Comparison of ENCODE assay signal across 1 cellular context in the genomic region with DNA sequence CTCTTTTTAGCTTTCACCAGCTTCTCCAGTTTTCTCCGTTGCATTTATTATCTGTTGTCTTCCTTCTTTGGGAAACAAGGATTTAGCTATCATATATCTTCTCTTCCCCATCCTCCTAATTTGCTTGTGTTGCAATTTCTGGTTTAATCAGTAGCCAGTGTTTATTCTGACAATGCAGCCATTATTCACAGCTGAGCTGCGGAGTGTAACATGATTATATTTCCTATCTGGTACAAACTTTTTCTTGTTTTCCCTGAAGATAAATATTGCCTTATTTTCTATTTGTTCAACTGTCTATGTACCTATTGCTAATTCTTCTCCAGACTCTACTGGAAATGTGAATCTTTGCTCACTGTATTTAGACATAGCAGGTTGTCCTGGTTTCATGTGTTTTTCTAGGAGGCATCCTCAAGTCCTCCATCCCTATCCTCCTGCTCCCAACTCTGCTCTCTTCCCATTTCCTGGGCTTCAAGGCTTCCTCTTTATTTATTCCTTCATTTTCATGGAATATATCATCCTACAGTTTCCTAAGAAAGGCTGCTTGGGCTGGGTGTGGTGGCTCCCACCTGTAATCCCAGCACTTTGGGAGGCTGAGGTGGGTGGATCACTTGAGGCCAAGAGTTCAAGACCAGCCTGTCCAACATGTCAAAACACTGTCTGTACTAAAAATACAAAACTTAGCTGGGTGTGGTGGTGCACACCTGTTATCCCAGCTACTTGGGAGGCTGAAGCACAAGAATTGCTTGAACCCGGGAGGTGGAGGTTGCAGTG.
TF ChIP-seq lines count a peak whose summit lies in the region.

No MANE protein-coding gene starts in this region.

TF ChIP-seq in HepG2, 621 proteins besides CTCF, POLR2A, EP300 and RAD21 (continued from another document and continues in another):
- TF ChIP-seq, protein P1, sequence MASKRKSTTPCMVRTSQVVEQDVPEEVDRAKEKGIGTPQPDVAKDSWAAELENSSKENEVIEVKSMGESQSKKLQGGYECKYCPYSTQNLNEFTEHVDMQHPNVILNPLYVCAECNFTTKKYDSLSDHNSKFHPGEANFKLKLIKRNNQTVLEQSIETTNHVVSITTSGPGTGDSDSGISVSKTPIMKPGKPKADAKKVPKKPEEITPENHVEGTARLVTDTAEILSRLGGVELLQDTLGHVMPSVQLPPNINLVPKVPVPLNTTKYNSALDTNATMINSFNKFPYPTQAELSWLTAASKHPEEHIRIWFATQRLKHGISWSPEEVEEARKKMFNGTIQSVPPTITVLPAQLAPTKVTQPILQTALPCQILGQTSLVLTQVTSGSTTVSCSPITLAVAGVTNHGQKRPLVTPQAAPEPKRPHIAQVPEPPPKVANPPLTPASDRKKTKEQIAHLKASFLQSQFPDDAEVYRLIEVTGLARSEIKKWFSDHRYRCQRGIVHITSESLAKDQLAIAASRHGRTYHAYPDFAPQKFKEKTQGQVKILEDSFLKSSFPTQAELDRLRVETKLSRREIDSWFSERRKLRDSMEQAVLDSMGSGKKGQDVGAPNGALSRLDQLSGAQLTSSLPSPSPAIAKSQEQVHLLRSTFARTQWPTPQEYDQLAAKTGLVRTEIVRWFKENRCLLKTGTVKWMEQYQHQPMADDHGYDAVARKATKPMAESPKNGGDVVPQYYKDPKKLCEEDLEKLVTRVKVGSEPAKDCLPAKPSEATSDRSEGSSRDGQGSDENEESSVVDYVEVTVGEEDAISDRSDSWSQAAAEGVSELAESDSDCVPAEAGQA (IDR thresholded peaks at IDR 0.05; ENCODE audit: low read depth) = no peak
- TF ChIP-seq, protein P1 (CRISPR knock-in tag; IDR thresholded peaks at IDR 0.05; ENCODE audit: borderline replicate concordance) = no peak; the same call in 1 of the 2 replicates
- no peak for TF ChIP-seq EZH2 (conservative IDR thresholded peaks at IDR 0.05; ENCODE audit: low read depth, low read length)
- TF ChIP-seq, protein P2, sequence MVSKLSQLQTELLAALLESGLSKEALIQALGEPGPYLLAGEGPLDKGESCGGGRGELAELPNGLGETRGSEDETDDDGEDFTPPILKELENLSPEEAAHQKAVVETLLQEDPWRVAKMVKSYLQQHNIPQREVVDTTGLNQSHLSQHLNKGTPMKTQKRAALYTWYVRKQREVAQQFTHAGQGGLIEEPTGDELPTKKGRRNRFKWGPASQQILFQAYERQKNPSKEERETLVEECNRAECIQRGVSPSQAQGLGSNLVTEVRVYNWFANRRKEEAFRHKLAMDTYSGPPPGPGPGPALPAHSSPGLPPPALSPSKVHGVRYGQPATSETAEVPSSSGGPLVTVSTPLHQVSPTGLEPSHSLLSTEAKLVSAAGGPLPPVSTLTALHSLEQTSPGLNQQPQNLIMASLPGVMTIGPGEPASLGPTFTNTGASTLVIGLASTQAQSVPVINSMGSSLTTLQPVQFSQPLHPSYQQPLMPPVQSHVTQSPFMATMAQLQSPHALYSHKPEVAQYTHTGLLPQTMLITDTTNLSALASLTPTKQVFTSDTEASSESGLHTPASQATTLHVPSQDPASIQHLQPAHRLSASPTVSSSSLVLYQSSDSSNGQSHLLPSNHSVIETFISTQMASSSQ (IDR thresholded peaks at IDR 0.05; ENCODE audit: low read depth) = peak; percentile 100
- TF ChIP-seq, protein P2 (CRISPR knock-in tag; IDR thresholded peaks at IDR 0.05; ENCODE audit: borderline replicate concordance) = peak; percentile 100
- TF ChIP-seq ZNF614 (CRISPR knock-in tag; IDR thresholded peaks at IDR 0.05; ENCODE audit: borderline replicate concordance) = peak; percentile 26; the same call in 1 of the 2 replicates
- peak; percentile 56; the same call in 1 of the 2 replicates for TF ChIP-seq ZNF772 (CRISPR knock-in tag; IDR thresholded peaks at IDR 0.05)
- no peak for TF ChIP-seq HNRNPL (IDR thresholded peaks at IDR 0.05; ENCODE audit: low read depth, low read length)
- TF ChIP-seq TBX3 (IDR thresholded peaks at IDR 0.05; ENCODE audit: borderline replicate concordance) = peak; percentile 86
- no peak for TF ChIP-seq BRD4 (CRISPR knock-in tag; IDR thresholded peaks at IDR 0.05)
- TF ChIP-seq ZNF17 (CRISPR knock-in tag; IDR thresholded peaks at IDR 0.05) = no peak
- TF ChIP-seq, protein P3, sequence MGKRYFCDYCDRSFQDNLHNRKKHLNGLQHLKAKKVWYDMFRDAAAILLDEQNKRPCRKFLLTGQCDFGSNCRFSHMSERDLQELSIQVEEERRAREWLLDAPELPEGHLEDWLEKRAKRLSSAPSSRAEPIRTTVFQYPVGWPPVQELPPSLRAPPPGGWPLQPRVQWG (CRISPR knock-in tag; IDR thresholded peaks at IDR 0.05; ENCODE audit: borderline replicate concordance, low read depth) = no peak
- no peak for TF ChIP-seq ZNF282 (IDR thresholded peaks at IDR 0.05; ENCODE audit: partially characterized antibody)
- no peak for TF ChIP-seq SIN3B (IDR thresholded peaks at IDR 0.05; ENCODE audit: low read length)
- TF ChIP-seq, protein P4, sequence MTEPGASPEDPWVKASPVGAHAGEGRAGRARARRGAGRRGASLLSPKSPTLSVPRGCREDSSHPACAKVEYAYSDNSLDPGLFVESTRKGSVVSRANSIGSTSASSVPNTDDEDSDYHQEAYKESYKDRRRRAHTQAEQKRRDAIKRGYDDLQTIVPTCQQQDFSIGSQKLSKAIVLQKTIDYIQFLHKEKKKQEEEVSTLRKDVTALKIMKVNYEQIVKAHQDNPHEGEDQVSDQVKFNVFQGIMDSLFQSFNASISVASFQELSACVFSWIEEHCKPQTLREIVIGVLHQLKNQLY (CRISPR knock-in tag; IDR thresholded peaks at IDR 0.05) = peak; percentile 42; the same call in 1 of the 2 replicates
- no peak for TF ChIP-seq ZNF496 (CRISPR knock-in tag; IDR thresholded peaks at IDR 0.05; ENCODE audit: insufficient replicate concordance)
- TF ChIP-seq FOSL1 (CRISPR knock-in tag; IDR thresholded peaks at IDR 0.05; ENCODE audit: borderline replicate concordance) = no peak
- TF ChIP-seq ZMAT3 (CRISPR knock-in tag; conservative IDR thresholded peaks at IDR 0.05) = no peak
- TF ChIP-seq PHB2 (IDR thresholded peaks at IDR 0.05; ENCODE audit: partially characterized antibody) = no peak
- TF ChIP-seq, protein P5, sequence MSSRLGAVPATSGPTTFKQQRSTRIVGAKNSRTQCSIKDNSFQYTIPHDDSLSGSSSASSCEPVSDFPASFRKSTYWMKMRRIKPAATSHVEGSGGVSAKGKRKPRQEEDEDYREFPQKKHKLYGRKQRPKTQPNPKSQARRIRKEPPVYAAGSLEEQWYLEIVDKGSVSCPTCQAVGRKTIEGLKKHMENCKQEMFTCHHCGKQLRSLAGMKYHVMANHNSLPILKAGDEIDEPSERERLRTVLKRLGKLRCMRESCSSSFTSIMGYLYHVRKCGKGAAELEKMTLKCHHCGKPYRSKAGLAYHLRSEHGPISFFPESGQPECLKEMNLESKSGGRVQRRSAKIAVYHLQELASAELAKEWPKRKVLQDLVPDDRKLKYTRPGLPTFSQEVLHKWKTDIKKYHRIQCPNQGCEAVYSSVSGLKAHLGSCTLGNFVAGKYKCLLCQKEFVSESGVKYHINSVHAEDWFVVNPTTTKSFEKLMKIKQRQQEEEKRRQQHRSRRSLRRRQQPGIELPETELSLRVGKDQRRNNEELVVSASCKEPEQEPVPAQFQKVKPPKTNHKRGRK (CRISPR knock-in tag; IDR thresholded peaks at IDR 0.05) = no peak
- no peak for TF ChIP-seq ZNF766 (CRISPR knock-in tag; IDR thresholded peaks at IDR 0.05; ENCODE audit: borderline replicate concordance)
- TF ChIP-seq RAD51 (IDR thresholded peaks at IDR 0.05; ENCODE audit: borderline replicate concordance) = no peak
- TF ChIP-seq TP53 (CRISPR knock-in tag; conservative IDR thresholded peaks at IDR 0.05) = no peak
- TF ChIP-seq BORCS8-MEF2B (CRISPR knock-in tag; IDR thresholded peaks at IDR 0.05) = no peak
- TF ChIP-seq, protein P6, sequence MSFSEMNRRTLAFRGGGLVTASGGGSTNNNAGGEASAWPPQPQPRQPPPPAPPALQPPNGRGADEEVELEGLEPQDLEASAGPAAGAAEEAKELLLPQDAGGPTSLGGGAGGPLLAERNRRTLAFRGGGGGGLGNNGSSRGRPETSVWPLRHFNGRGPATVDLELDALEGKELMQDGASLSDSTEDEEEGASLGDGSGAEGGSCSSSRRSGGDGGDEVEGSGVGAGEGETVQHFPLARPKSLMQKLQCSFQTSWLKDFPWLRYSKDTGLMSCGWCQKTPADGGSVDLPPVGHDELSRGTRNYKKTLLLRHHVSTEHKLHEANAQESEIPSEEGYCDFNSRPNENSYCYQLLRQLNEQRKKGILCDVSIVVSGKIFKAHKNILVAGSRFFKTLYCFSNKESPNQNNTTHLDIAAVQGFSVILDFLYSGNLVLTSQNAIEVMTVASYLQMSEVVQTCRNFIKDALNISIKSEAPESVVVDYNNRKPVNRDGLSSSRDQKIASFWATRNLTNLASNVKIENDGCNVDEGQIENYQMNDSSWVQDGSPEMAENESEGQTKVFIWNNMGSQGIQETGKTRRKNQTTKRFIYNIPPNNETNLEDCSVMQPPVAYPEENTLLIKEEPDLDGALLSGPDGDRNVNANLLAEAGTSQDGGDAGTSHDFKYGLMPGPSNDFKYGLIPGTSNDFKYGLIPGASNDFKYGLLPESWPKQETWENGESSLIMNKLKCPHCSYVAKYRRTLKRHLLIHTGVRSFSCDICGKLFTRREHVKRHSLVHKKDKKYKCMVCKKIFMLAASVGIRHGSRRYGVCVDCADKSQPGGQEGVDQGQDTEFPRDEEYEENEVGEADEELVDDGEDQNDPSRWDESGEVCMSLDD (CRISPR knock-in tag; IDR thresholded peaks at IDR 0.05; ENCODE audit: borderline replicate concordance) = no peak; the same call in 1 of the 2 replicates
- TF ChIP-seq, protein P7, sequence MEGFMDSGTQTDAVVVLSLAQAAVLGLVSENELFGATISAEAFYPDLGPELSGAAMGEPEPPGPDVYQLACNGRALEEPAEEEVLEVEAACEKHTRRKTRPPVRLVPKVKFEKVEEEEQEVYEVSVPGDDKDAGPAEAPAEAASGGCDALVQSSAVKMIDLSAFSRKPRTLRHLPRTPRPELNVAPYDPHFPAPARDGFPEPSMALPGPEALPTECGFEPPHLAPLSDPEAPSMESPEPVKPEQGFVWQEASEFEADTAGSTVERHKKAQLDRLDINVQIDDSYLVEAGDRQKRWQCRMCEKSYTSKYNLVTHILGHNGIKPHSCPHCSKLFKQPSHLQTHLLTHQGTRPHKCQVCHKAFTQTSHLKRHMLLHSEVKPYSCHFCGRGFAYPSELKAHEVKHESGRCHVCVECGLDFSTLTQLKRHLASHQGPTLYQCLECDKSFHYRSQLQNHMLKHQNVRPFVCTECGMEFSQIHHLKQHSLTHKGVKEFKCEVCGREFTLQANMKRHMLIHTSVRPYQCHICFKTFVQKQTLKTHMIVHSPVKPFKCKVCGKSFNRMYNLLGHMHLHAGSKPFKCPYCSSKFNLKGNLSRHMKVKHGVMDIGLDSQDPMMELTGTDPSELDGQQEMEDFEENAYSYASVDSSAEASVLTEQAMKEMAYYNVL (CRISPR knock-in tag; IDR thresholded peaks at IDR 0.05; ENCODE audit: borderline replicate concordance) = peak; percentile 94
- TF ChIP-seq ZNF619 (CRISPR knock-in tag; IDR thresholded peaks at IDR 0.05) = no peak
- TF ChIP-seq ZNF670 (CRISPR knock-in tag; IDR thresholded peaks at IDR 0.05; ENCODE audit: borderline replicate concordance) = no peak
- no peak for TF ChIP-seq ZNF562 (CRISPR knock-in tag; IDR thresholded peaks at IDR 0.05; ENCODE audit: borderline replicate concordance)
- TF ChIP-seq FOSL2 (CRISPR knock-in tag; IDR thresholded peaks at IDR 0.05) = peak; percentile 7; the same call in 1 of the 2 replicates
- TF ChIP-seq ARNT2 (CRISPR knock-in tag; IDR thresholded peaks at IDR 0.05; ENCODE audit: low read depth) = no peak
- TF ChIP-seq SP140L (CRISPR knock-in tag; IDR thresholded peaks at IDR 0.05; ENCODE audit: borderline replicate concordance) = no peak
- no peak for TF ChIP-seq NFYB (CRISPR knock-in tag; IDR thresholded peaks at IDR 0.05)
